2 cellular contexts compared by ENCODE assay signal in the genomic region with DNA sequence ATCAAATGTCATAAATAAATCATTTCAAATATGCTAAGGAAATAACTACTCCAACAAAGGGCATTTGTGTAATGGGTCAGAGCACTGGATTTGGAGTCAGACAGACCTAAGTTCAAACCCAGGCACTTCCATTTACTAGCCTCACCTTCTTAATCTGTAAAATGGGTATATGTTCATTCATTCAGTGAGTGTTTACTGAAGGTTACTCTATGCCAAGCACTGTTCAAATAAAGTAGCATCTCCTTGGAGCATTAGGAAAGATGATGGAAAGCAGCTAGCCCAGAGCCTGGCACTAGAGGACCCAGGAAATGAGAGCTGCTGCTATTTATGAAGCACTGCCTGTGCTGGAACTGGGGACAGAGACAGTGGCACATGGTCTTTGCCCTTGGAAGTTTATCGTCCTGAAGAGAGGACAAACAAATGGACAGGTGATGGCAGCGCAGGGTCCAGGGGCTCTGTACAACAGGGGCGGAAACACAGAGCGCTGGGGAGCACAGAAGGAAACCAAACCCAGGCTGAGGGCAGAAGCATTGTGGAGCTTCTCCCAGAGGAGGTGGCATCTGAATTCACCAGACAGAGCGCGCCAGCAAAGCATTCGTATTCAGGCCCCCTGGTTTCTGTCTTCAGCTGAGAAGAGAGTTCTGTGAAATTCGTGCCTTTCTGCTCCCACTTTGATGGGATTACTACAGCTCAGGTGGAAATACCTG.
A peak's percentile ranks its signal among the peaks of the same experiment; 100 is the strongest.
TF ChIP-seq lines count a peak whose summit lies in the region.

No MANE protein-coding gene starts in this region.

TF ChIP-seq in GM23338, 12 proteins besides CTCF, POLR2A, EP300 and RAD21:
- no peak for TF ChIP-seq JUNB (IDR thresholded peaks at IDR 0.05; ENCODE audit: unreplicated experiment)
- no peak for TF ChIP-seq NANOG (IDR thresholded peaks at IDR 0.05; ENCODE audit: borderline replicate concordance)
- no peak for TF ChIP-seq STAT1 (IDR thresholded peaks at IDR 0.05; ENCODE audit: unreplicated experiment)
- TF ChIP-seq ZNF331 (CRISPR knock-in tag; IDR thresholded peaks at IDR 0.05; ENCODE audit: low read depth) = no peak
- no peak for TF ChIP-seq POLR2AphosphoS5 (IDR thresholded peaks at IDR 0.05; ENCODE audit: low read depth)
- TF ChIP-seq CREB1 (CRISPR knock-in tag; IDR thresholded peaks at IDR 0.05; ENCODE audit: low read depth) = no peak
- TF ChIP-seq REST (IDR thresholded peaks at IDR 0.05; ENCODE audit: unreplicated experiment) = no peak

TF ChIP-seq in K562, 482 proteins besides CTCF, POLR2A, EP300 and RAD21:
- TF ChIP-seq ZNF77 (CRISPR knock-in tag; IDR thresholded peaks at IDR 0.05) = no peak
- TF ChIP-seq RBM25 (IDR thresholded peaks at IDR 0.05; ENCODE audit: low read depth, low read length, severe bottlenecking) = peak; percentile 56
